Comparison of ENCODE assay signal across 1 cellular context in genomic region chr2:65846984-65847383, GRCh38.
TF ChIP-seq lines count a peak whose summit lies in the region.

No MANE protein-coding gene starts in this region.

TF ChIP-seq in K562, 482 proteins besides CTCF, POLR2A, EP300 and RAD21 (continued from another document):
- TF ChIP-seq PBX2 (CRISPR knock-in tag; IDR thresholded peaks at IDR 0.05; ENCODE audit: low read depth) (no peak), PBX2 (tag; conservative IDR thresholded peaks at IDR 0.05; ENCODE audit: low read depth) (no peak), ARID2 (IDR thresholded peaks at IDR 0.05) (no peak)
